ENCODE assay signal across 8 cellular contexts in the genomic region with DNA sequence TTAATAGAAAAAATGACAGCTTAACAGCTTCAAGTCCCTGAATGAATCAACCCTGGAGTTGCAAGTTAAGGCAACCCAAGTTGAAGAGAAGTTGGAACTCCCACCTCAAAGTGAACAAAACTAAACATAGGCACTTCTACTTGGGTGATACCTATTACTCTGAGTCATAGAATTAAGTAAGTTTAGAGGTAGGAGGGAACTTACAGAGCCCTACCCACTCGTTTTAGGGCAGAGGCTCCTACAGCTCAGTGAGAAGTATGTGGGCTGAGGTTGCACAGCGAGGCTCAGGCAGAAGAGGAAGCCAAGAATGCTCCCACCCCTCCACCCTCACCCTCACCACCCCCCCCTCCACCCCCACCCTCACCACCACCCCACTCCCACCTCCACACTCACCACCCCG. TPM values are rescaled to one million over a fixed set of nuclear protein-coding genes. Genes with fewer than 3 reads are reported as not detected.
A peak's percentile ranks its signal among the peaks of the same experiment; 100 is the strongest.
DNase-seq lines count a peak whose midpoint lies in the region; ATAC-seq and TF ChIP-seq lines count a peak whose summit lies in the region.

No MANE protein-coding gene starts in this region.

- TF ChIP-seq CTCF in uterus (IDR thresholded peaks at IDR 0.05) (no peak), nephron progenitor cell (IDR thresholded peaks at IDR 0.05) (no peak)

- intact Hi-C loops in uterus (cut with DNase I; ENCODE audit: low total_unique reads) = no loop called here

- peaks cover 80 to 88% of the 10 kb centered on the region in 2 donors for H3K4me1 Mint-ChIP-seq in natural killer cell treated with Interleukin-12 subunit alpha and Interleukin-12 subunit beta and Interleukin-15 and Interleukin-18, amount 100 ng/mL, for 72 hours (ENCODE audit: low read depth in 2 of 2)
- peaks cover 30% of the 10 kb centered on the region for H3K4me1 Mint-ChIP-seq in nephron progenitor cell

- no peak for TF ChIP-seq POLR2A in uterus (IDR thresholded peaks at IDR 0.05)

- H3K9me3 ChIP-seq in uterus = no peaks in the 10 kb centered on the region

- no peaks in the 10 kb centered on the region for H3K27me3 ChIP-seq in uterus

- peak overlapping the region; percentile 93 to 97 for H3K27ac Mint-ChIP-seq in natural killer cell treated with Interleukin-12 subunit alpha and Interleukin-12 subunit beta and Interleukin-15 and Interleukin-18, amount 100 ng/mL, for 72 hours
- no peak overlapping the region for H3K27ac Mint-ChIP-seq in nephron progenitor cell

- H3K27me3 Mint-ChIP-seq in natural killer cell treated with Interleukin-12 subunit alpha and Interleukin-12 subunit beta and Interleukin-15 and Interleukin-18, amount 100 ng/mL, for 72 hours = no peaks in the 10 kb centered on the region
- peaks cover 5% of the 10 kb centered on the region for H3K27me3 Mint-ChIP-seq in nephron progenitor cell (ENCODE audit: low read depth, poor library complexity)

- H3K4me3 ChIP-seq in uterus = no peak overlapping the region

- ATAC-seq in HG03432 (IDR thresholded peaks at IDR 0.05; ENCODE audit: unreplicated experiment) = peak; percentile 68
- peak; percentile 94 to 95 for ATAC-seq in natural killer cell treated with Interleukin-12 subunit alpha and Interleukin-12 subunit beta and Interleukin-15 and Interleukin-18, amount 100 ng/mL, for 72 hours

- H3K4me1 ChIP-seq in uterus = no peaks in the 10 kb centered on the region

- H3K27ac ChIP-seq in uterus = no peak overlapping the region

- H3K36me3 ChIP-seq in uterus = no peaks in the 10 kb centered on the region

- H3K36me3 Mint-ChIP-seq in natural killer cell treated with Interleukin-12 subunit alpha and Interleukin-12 subunit beta and Interleukin-15 and Interleukin-18, amount 100 ng/mL, for 72 hours = peaks cover 17% of the 10 kb centered on the region
- H3K36me3 Mint-ChIP-seq in nephron progenitor cell (ENCODE audit: low read depth) = no peaks in the 10 kb centered on the region

- DNase-seq in activated gamma-delta T cell treated with Interleukin-2 at 50 U/mL for 16 hours = peak; percentile 49
- DNase-seq in activated gamma-delta T cell (lab: John Stamatoyannopoulos, UW) = no peak
- DNase-seq in activated CD4-positive, alpha-beta T cell treated with anti-CD3 and anti-CD28 coated beads, Interleukin-2, amount 50 U/mL, for 1 hour = peak; percentile 41
- DNase-seq in natural killer cell treated with Interleukin-12 subunit alpha and Interleukin-12 subunit beta and Interleukin-15 and Interleukin-18, amount 100 ng/mL, for 72 hours (ENCODE audit: low spot score) = peak; percentile 73
- no peak for DNase-seq in uterus
- DNase-seq in NCI-H187 (lab: John Stamatoyannopoulos, UW) = no peak
- no peak for DNase-seq in nephron progenitor cell

- peaks cover 4% of the 10 kb centered on the region for H3K9me3 Mint-ChIP-seq in natural killer cell treated with Interleukin-12 subunit alpha and Interleukin-12 subunit beta and Interleukin-15 and Interleukin-18, amount 100 ng/mL, for 72 hours
- H3K9me3 Mint-ChIP-seq in nephron progenitor cell = no peaks in the 10 kb centered on the region

- H3K4me3 Mint-ChIP-seq in natural killer cell treated with Interleukin-12 subunit alpha and Interleukin-12 subunit beta and Interleukin-15 and Interleukin-18, amount 100 ng/mL, for 72 hours = peak overlapping the region; percentile 93
- no peak overlapping the region for H3K4me3 Mint-ChIP-seq in nephron progenitor cell

RNA-seq across cellular contexts. Expression of a gene that starts 42.2 kb away (rescaled TPM):
- 10 to 100 TPM; 83.3 to 97.1 TPM for total RNA-seq in natural killer cell treated with Interleukin-12 subunit alpha and Interleukin-12 subunit beta and Interleukin-15 and Interleukin-18, amount 100 ng/mL, for 72 hours
- 10 to 100 TPM in 3 of 4 donors, 1 to 10 TPM in 1; 5.7 to 36.4 (median 12.0) TPM for total RNA-seq in uterus

Comparison
In these comparisons a context has a peak if more than half of its experiments do, and no peak if none do; other contexts are left out.
1. DNase-seq: peak in activated gamma-delta T cell treated with Interleukin-2 at 50 U/mL for 16 hours (single experiment), activated CD4-positive, alpha-beta T cell treated with anti-CD3 and anti-CD28 coated beads, Interleukin-2, amount 50 U/mL, for 1 hour (single experiment) and natural killer cell treated with Interleukin-12 subunit alpha and Interleukin-12 subunit beta and Interleukin-15 and Interleukin-18, amount 100 ng/mL, for 72 hours (single experiment); none in activated gamma-delta T cell (single experiment), uterus (0 of 2), NCI-H187 (0 of 2) and nephron progenitor cell (single experiment).